ENCODE assay signal across 1 cellular context in the genomic region with DNA sequence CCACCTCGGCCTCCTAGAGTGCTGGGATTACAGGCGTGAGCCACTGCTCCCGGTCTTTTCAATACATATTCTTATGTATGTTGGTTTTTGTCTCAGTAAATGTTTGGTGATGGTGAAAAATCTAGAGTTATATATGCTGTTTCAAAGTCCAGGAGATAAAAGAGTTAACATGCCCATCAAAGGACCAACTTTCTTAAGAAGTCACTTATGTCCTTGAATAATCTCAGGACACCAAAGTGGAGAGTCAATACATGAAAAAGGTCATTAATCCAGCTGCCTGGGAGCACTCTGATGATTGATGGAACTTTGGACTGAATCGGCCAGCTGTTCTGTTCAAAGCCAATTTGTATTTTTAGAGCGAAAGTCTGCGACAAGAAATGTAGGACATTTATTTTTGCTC.
TF ChIP-seq lines count a peak whose summit lies in the region.

No MANE protein-coding gene starts in this region.

TF ChIP-seq in HepG2, 621 proteins besides CTCF, POLR2A, EP300 and RAD21 (continued from another document):
- TF ChIP-seq, protein P1, sequence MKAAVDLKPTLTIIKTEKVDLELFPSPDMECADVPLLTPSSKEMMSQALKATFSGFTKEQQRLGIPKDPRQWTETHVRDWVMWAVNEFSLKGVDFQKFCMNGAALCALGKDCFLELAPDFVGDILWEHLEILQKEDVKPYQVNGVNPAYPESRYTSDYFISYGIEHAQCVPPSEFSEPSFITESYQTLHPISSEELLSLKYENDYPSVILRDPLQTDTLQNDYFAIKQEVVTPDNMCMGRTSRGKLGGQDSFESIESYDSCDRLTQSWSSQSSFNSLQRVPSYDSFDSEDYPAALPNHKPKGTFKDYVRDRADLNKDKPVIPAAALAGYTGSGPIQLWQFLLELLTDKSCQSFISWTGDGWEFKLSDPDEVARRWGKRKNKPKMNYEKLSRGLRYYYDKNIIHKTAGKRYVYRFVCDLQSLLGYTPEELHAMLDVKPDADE (CRISPR knock-in tag; IDR thresholded peaks at IDR 0.05), result no peak
- TF ChIP-seq NFIC (IDR thresholded peaks at IDR 0.05; ENCODE audit: low read length) (peak; percentile 43; the same call in 1 of the 2 replicates), HNF4A (CRISPR knock-in tag; IDR thresholded peaks at IDR 0.05) (peak; percentile 72), CREM (IDR thresholded peaks at IDR 0.05) (peak; percentile 43; the same call in 1 of the 2 replicates), CREM (CRISPR knock-in tag; IDR thresholded peaks at IDR 0.05) (no peak), GATAD2A (CRISPR knock-in tag; IDR thresholded peaks at IDR 0.05) (0 out of 2 replicates have a peak, but pooled peaks have one; percentile 20), ZMYM2 (CRISPR knock-in tag; IDR thresholded peaks at IDR 0.05) (0 out of 2 replicates have a peak, but pooled peaks have one; percentile 28), ZNF652 (CRISPR knock-in tag; IDR thresholded peaks at IDR 0.05; ENCODE audit: borderline replicate concordance, low read depth) (peak; percentile 53; the same call in 1 of the 2 replicates), NCOR1 (IDR thresholded peaks at IDR 0.05; ENCODE audit: borderline replicate concordance, low read length) (peak; percentile 27; the same call in 1 of the 2 replicates), ISL2 (CRISPR knock-in tag; IDR thresholded peaks at IDR 0.05) (peak; percentile 46; the same call in 1 of the 2 replicates), SALL1 (CRISPR knock-in tag; IDR thresholded peaks at IDR 0.05) (peak; percentile 21; the same call in 1 of the 2 replicates), SMAD3 (CRISPR knock-in tag; IDR thresholded peaks at IDR 0.05) (no peak), SOX6 (IDR thresholded peaks at IDR 0.05) (no peak), SOX6 (CRISPR knock-in tag; IDR thresholded peaks at IDR 0.05) (peak; percentile 19; the same call in 1 of the 2 replicates), TCF7 (IDR thresholded peaks at IDR 0.05; ENCODE audit: low read depth) (peak; percentile 63), ZNF263 (CRISPR knock-in tag; IDR thresholded peaks at IDR 0.05) (peak; percentile 87), HNF4G (IDR thresholded peaks at IDR 0.05; ENCODE audit: borderline replicate concordance, low read depth, low read length) (0 out of 2 replicates have a peak, but pooled peaks have one; percentile 17), HNF4G (CRISPR knock-in tag; IDR thresholded peaks at IDR 0.05; ENCODE audit: borderline replicate concordance, low read depth) (no peak), ZFP41 (CRISPR knock-in tag; IDR thresholded peaks at IDR 0.05; ENCODE audit: borderline replicate concordance) (no peak)
- TF ChIP-seq, protein P2, sequence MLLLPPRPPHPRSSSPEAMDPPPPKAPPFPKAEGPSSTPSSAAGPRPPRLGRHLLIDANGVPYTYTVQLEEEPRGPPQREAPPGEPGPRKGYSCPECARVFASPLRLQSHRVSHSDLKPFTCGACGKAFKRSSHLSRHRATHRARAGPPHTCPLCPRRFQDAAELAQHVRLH (CRISPR knock-in tag; IDR thresholded peaks at IDR 0.05; ENCODE audit: borderline replicate concordance, low read depth), result no peak
- TF ChIP-seq, protein P3, sequence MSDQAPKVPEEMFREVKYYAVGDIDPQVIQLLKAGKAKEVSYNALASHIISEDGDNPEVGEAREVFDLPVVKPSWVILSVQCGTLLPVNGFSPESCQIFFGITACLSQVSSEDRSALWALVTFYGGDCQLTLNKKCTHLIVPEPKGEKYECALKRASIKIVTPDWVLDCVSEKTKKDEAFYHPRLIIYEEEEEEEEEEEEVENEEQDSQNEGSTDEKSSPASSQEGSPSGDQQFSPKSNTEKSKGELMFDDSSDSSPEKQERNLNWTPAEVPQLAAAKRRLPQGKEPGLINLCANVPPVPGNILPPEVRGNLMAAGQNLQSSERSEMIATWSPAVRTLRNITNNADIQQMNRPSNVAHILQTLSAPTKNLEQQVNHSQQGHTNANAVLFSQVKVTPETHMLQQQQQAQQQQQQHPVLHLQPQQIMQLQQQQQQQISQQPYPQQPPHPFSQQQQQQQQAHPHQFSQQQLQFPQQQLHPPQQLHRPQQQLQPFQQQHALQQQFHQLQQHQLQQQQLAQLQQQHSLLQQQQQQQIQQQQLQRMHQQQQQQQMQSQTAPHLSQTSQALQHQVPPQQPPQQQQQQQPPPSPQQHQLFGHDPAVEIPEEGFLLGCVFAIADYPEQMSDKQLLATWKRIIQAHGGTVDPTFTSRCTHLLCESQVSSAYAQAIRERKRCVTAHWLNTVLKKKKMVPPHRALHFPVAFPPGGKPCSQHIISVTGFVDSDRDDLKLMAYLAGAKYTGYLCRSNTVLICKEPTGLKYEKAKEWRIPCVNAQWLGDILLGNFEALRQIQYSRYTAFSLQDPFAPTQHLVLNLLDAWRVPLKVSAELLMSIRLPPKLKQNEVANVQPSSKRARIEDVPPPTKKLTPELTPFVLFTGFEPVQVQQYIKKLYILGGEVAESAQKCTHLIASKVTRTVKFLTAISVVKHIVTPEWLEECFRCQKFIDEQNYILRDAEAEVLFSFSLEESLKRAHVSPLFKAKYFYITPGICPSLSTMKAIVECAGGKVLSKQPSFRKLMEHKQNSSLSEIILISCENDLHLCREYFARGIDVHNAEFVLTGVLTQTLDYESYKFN (CRISPR knock-in tag; conservative IDR thresholded peaks at IDR 0.05), result 0 out of 2 replicates have a peak, but pooled peaks have one; percentile 14
